ENCODE assay signal across 11 cellular contexts in the genomic region with DNA sequence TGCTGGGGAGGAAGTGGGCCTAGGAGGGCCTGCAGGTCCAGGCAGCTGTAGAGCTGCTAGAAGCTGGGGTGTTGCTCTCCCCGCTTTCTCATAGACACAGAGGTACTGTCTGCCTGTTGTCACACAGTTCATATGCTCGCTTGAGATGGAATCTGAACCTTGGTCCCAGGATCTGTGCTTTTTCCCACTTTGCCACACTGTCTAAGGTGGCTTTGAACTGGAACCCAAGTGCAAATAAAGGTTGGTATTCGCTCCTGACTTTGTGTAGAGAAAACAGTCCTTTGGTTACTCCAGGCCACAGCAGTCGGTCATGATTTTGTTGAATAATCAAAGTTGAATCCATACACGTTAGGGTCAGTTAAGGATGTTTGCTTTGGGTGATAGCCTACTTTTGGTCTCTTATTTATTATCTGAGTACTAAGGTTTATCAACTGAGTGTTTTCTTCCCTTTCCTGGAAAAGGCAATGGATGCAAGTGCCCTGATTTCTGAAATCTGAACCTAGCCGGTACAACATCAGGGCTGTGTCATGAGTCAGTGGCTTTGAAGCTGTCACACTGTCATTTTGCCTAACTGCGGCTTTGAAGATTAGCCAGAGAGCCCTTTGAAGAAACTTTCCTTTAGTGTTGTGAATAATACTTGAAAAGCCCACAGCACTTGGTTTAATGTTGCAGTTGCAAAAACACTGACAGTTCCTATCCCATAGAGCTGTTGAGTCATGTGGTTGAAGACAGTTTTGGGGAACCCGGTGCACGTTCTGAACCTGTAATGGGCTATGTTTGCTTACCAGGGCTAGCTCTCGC. TPM values are rescaled to one million over a fixed set of nuclear protein-coding genes. Genes with fewer than 3 reads are reported as not detected.
A peak's percentile ranks its signal among the peaks of the same experiment; 100 is the strongest.
DNase-seq lines count a peak whose midpoint lies in the region; ATAC-seq and TF ChIP-seq lines count a peak whose summit lies in the region.
"Had no signal": no experiment of that assay in that cellular context is flagged by ENCODE, and none has a peak within 500 bp of the region (broad histone marks: within the 10 kb centered on the region; RNA-seq: fewer than 3 reads in every experiment).

No MANE protein-coding gene starts in this region.

- H3K36me3 ChIP-seq in endocrine pancreas (ENCODE audit: control insufficient read depth, insufficient read depth, low read length) (peaks cover 10% of the 10 kb centered on the region), parathyroid adenoma (ENCODE audit: control insufficient read depth, insufficient read depth, low read length) (no peaks in the 10 kb centered on the region)

- H3K27me3 ChIP-seq in endocrine pancreas (ENCODE audit: control insufficient read depth, insufficient read depth, low read length) (no peaks in the 10 kb centered on the region), parathyroid adenoma (ENCODE audit: control insufficient read depth, insufficient read depth, low read length) (no peaks in the 10 kb centered on the region)
- H3K27me3 ChIP-seq: brain microvascular endothelial cell had no signal

- no peak for TF ChIP-seq CTCF in parathyroid adenoma (IDR thresholded peaks at IDR 0.05)

- no peaks in the 10 kb centered on the region for H3K9me3 ChIP-seq in endocrine pancreas (ENCODE audit: control insufficient read depth, low read length)
- no peaks in the 10 kb centered on the region for H3K9me3 ChIP-seq in parathyroid adenoma (ENCODE audit: control insufficient read depth, low read length)

- H2AFZ ChIP-seq in parathyroid adenoma, result no peak overlapping the region

- no peak overlapping the region for H3K4me2 ChIP-seq in parathyroid adenoma (ENCODE audit: low read length)

- H3K27ac ChIP-seq in parathyroid adenoma, result peak overlapping the region; percentile 7
- H3K27ac ChIP-seq: brain microvascular endothelial cell had no signal

- DNase-seq in EH (ENCODE audit: low read depth), result peak; percentile 36
- DNase-seq in T-helper 22 cell (ENCODE audit: low read depth), result peak; percentile 11
- DNase-seq in ureter (ENCODE audit: low spot score), result no peak
- DNase-seq: brain microvascular endothelial cell, DND-41, SW 1271 had no signal

- H3K4me1 ChIP-seq in endocrine pancreas (ENCODE audit: control insufficient read depth, insufficient read depth, low read length), result no peaks in the 10 kb centered on the region
- H3K4me1 ChIP-seq in parathyroid adenoma, result peaks cover 4% of the 10 kb centered on the region

- ATAC-seq in GM18861 (IDR thresholded peaks at IDR 0.05; ENCODE audit: unreplicated experiment), result no peak
- ATAC-seq in HG03460 (IDR thresholded peaks at IDR 0.05; ENCODE audit: unreplicated experiment), result no peak
- no peak for ATAC-seq in GM18873 (IDR thresholded peaks at IDR 0.05; ENCODE audit: low FRiP score, unreplicated experiment)

- H3K79me2 ChIP-seq in parathyroid adenoma, result no peaks in the 10 kb centered on the region

- H3K9ac ChIP-seq in endocrine pancreas (ENCODE audit: control insufficient read depth, insufficient read depth, low read length) (peak overlapping the region; percentile 43), parathyroid adenoma (no peak overlapping the region)

- H3K4me3 ChIP-seq in endocrine pancreas (ENCODE audit: control insufficient read depth, insufficient read depth, low read length), result no peak overlapping the region
- H3K4me3 ChIP-seq in parathyroid adenoma (ENCODE audit: low read depth, low read length), result no peak overlapping the region

RNA-seq across cellular contexts. Expression of gene HABP4, which starts 41.3 kb away (rescaled TPM):
- 13.4 TPM for total RNA-seq in ureter
